In the genomic region with DNA sequence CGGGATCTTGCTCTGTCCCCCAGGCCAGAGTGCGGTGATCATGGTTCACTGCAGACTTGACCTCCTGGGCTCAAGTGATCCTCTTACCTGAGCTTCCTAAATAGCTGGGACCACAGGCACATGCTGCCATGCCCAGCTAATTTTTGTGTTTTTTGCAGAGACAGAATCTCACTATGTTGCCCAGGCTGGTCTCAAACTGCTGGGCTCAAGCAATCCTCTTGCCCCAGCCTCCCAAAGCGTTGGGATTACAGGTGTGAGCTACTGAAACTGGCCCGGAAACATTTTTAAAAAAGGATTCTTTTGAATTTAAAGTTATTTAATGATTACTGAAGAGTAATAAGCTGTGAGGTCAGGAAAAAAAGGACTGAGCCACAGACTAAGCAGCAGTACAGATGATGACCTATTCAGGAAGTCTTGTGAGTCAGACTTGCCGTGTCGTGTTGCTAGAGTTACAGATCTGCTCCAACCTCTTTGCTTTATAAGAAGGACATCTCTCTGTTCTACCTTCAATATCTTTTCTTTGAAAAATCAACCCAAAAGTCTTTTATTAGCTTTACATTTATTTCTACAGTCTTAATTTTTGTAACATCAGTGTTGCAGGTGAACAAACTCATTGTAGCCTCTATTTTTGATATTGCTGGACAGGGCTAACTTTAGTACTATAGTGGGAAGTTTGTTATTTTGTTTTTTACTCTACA, we compare ENCODE assay signal across 8 cellular contexts.
DNase-seq lines count a peak whose midpoint lies in the region; ATAC-seq and TF ChIP-seq lines count a peak whose summit lies in the region.

No MANE protein-coding gene starts in this region.

- no peak overlapping the region for H3K4me3 ChIP-seq in OCI-LY7 (ENCODE audit: low read depth, low read length, poor library complexity, severe bottlenecking)
- H3K4me3 ChIP-seq in right cardiac atrium (ENCODE audit: low read length): no peak overlapping the region

- POLR2A ChIA-PET in OCI-LY7 (lab: Charles Lee): interaction anchor here (0.6 to 2.6 kb wide), 10 partner anchors 8 to 124 kb away, joined by 3 to 9 read pairs (median 4); partner anchors contain the start of gene NCOA3

- DNase-seq in 8988T: peak; percentile 27
- peak; percentile 37 for DNase-seq in OCI-LY7 (ENCODE audit: low spot score)
- peak; percentile 28 for DNase-seq in activated T-helper 1 cell treated with Interleukin-2 at 50 U/mL for 16 hours (ENCODE audit: low read depth)
- DNase-seq in right cardiac atrium: peak in 2 of 3 donors; percentile 35 to 51
- peak; percentile 79 for DNase-seq in stimulated activated CD4-positive, alpha-beta T cell treated with anti-CD3 and anti-CD28 coated beads, Interleukin-4, amount 100 ng/mL, for 24 hours

- H3K27me3 ChIP-seq in right cardiac atrium (ENCODE audit: control insufficient read depth, insufficient read depth): no peaks in the 10 kb centered on the region

- H3K36me3 ChIP-seq in OCI-LY7 (ENCODE audit: insufficient read depth, low read length): peaks cover 49% of the 10 kb centered on the region

- TF ChIP-seq CTCF in OCI-LY7 (conservative IDR thresholded peaks at IDR 0.05; ENCODE audit: low read length): no peak

- WGBS in right cardiac atrium: 67% methylated on average over 6 of the region's 6 CpGs

- H2AFZ ChIP-seq in OCI-LY7 (ENCODE audit: low read length): no peak overlapping the region

- no TSS peak for BruUV-seq in OCI-LY7 (replicated peaks; lab: Mats Ljungman, UMichigan)

- H3K4me2 ChIP-seq in OCI-LY7 (ENCODE audit: low read length): no peak overlapping the region

- CTCF ChIA-PET in OCI-LY7 (lab: Charles Lee; ENCODE audit: unreplicated experiment): no interaction called here

- H3K9me3 ChIP-seq in OCI-LY7 (ENCODE audit: low read length) (no peaks in the 10 kb centered on the region; the same call in 1 of the 2 replicates), right cardiac atrium (ENCODE audit: control insufficient read depth, low read length) (no peaks in the 10 kb centered on the region)

- ATAC-seq in GM21423 (IDR thresholded peaks at IDR 0.05; ENCODE audit: unreplicated experiment) (peak; percentile 68), right cardiac atrium (peak; percentile 77 to 91), HG02642 (IDR thresholded peaks at IDR 0.05; ENCODE audit: poor library complexity, unreplicated experiment) (no peak), HG02798 (IDR thresholded peaks at IDR 0.05; ENCODE audit: poor library complexity, unreplicated experiment) (no peak)

- H3K79me2 ChIP-seq in OCI-LY7 (ENCODE audit: insufficient read depth, low read depth, low read length): peaks cover 97% of the 10 kb centered on the region

- H3K4me1 ChIP-seq in OCI-LY7 (ENCODE audit: insufficient read depth, low read length, poor library complexity, severe bottlenecking) (peaks cover 37% of the 10 kb centered on the region), right cardiac atrium (ENCODE audit: control insufficient read depth, insufficient read depth, low read length) (peaks cover 6% of the 10 kb centered on the region)

- H4K20me1 ChIP-seq in OCI-LY7 (ENCODE audit: insufficient read depth, low read length): peaks cover 7% of the 10 kb centered on the region; the same call in 1 of the 2 replicates

- no peaks in the 10 kb centered on the region for H3K9me2 ChIP-seq in OCI-LY7 (ENCODE audit: insufficient read depth, low read length)

- H3K27ac ChIP-seq in OCI-LY7 (ENCODE audit: low read depth, low read length, poor library complexity, severe bottlenecking) (peak overlapping the region; percentile 6), right cardiac atrium (ENCODE audit: low read length) (no peak overlapping the region)

- intact Hi-C loops in OCI-LY7 (cut with micrococcal nuclease; ENCODE audit: unreplicated experiment) (no loop called here), right cardiac atrium (cut with DNase I) (loop anchor here in 1 of 4 donors (10.0 kb wide), 1 partner anchor 226 kb away; no protein-coding TSS in a partner anchor)

Comparison
In these comparisons a context has a peak if more than half of its experiments do, and no peak if none do; other contexts are left out.
1. DNase-seq: peak in every context shown above with its lines; median percentile 79 in stimulated activated CD4-positive, alpha-beta T cell treated with anti-CD3 and anti-CD28 coated beads, Interleukin-4, amount 100 ng/mL, for 24 hours; 43 in right cardiac atrium; 37 in OCI-LY7; 28 in activated T-helper 1 cell treated with Interleukin-2 at 50 U/mL for 16 hours; 27 in 8988T.
2. ATAC-seq: peak in GM21423 (single experiment) and right cardiac atrium (2 of 2); none in HG02642 (single experiment) and HG02798 (single experiment).